In the genomic region with DNA sequence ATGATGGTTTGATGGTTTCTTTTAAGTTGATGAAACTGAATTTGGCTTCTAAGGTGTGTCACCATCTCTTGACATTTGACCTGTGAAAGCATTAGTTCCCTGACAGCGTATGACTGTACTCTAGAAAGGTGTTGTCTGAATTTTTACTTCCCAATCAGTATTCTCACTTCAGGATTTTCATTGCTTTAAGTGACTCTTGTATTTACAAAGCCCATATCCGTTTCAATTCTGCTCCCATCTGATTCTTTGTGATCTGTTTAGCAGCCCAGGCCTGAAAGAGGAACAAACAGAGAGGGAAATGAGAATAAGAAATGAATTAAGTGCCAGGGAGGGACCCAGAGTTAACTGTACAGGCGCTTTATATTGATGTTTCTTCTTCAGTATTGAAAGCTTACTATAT, we compare ENCODE assay signal across 17 cellular contexts.
DNase-seq lines count a peak whose midpoint lies in the region; ATAC-seq, FAIRE-seq and TF ChIP-seq lines count a peak whose summit lies in the region.
"Had no signal": no experiment of that assay in that cellular context is flagged by ENCODE, and none has a peak within 500 bp of the region (broad histone marks: within the 10 kb centered on the region; RNA-seq: fewer than 3 reads in every experiment).

No MANE protein-coding gene starts in this region.

- H3K9ac ChIP-seq in endothelial cell of umbilical vein (replicated peaks; ENCODE audit: extremely low read depth, insufficient read depth, low read length): no peak overlapping the region

- WGBS in gastroesophageal sphincter (ENCODE audit: low coverage in 1 of 2), 2 donors: 38 to 73% methylated on average over 2 to 3 of the region's 3 CpGs

- no peaks in the 10 kb centered on the region for H3K9me1 ChIP-seq in endothelial cell of umbilical vein (replicated peaks; ENCODE audit: control insufficient read depth, extremely low read depth, insufficient read depth, low read length)

- H2AFZ ChIP-seq in endothelial cell of umbilical vein (ENCODE audit: low read depth, low read length): no peak overlapping the region

- TF ChIP-seq CTCF in endothelial cell of umbilical vein (IDR thresholded peaks at IDR 0.05; ENCODE audit: extremely low read depth in 1 of 2, insufficient read depth in 1 of 2, low read depth in 1 of 2, low read length in 2 of 2) (no peak), gastroesophageal sphincter (IDR thresholded peaks at IDR 0.05) (no peak)

- TF ChIP-seq EP300 in gastroesophageal sphincter (IDR thresholded peaks at IDR 0.05): no peak

- no peak overlapping the region for H3K4me2 ChIP-seq in endothelial cell of umbilical vein (ENCODE audit: insufficient read depth, low read length)

- H3K36me3 ChIP-seq in endothelial cell of umbilical vein (ENCODE audit: control insufficient read depth in 2 of 2, extremely low read depth in 1 of 2, insufficient read depth in 2 of 2, low read length in 2 of 2) (no peaks in the 10 kb centered on the region), gastroesophageal sphincter (no peaks in the 10 kb centered on the region)
- H3K36me3 ChIP-seq: colonic mucosa had no signal

- dilution Hi-C loops in endothelial cell of umbilical vein (cut with MboI; ENCODE audit: extremely low pct_ligation_motif_present, low sequenced_read_pairs): no loop called here

- H3K9me3 ChIP-seq in endothelial cell of umbilical vein (replicated peaks; ENCODE audit: control insufficient read depth, insufficient read depth, low read length) (no peaks in the 10 kb centered on the region), gastroesophageal sphincter (no peaks in the 10 kb centered on the region)
- H3K9me3 ChIP-seq: colonic mucosa had no signal

- no peak for FAIRE-seq in endothelial cell of umbilical vein (lab: Jason Lieb, UNC)

- CTCF ChIA-PET in endothelial cell of umbilical vein (lab: Charles Lee): interaction anchor here (0.6 to 1.4 kb wide), 2 partner anchors 9 to 44 kb away, joined by 3 to 5 read pairs; no protein-coding TSS in a partner anchor

- H3K4me3 ChIP-seq in endothelial cell of umbilical vein (replicated peaks in 1 of 3; ENCODE audit: insufficient read depth in 1 of 3, low read depth in 1 of 3, low read length in 3 of 3): no peak overlapping the region
- no peak overlapping the region for H3K4me3 ChIP-seq in gastroesophageal sphincter
- H3K4me3 ChIP-seq: colonic mucosa had no signal

- no peaks in the 10 kb centered on the region for H3K79me2 ChIP-seq in endothelial cell of umbilical vein (ENCODE audit: control insufficient read depth, insufficient read depth, low read length)

- peaks cover 3% of the 10 kb centered on the region for H4K20me1 ChIP-seq in endothelial cell of umbilical vein (replicated peaks; ENCODE audit: control insufficient read depth, extremely low read depth, insufficient read depth, low read length)

- no peak for ATAC-seq in gastroesophageal sphincter
- ATAC-seq in GM19035 (IDR thresholded peaks at IDR 0.05; ENCODE audit: unreplicated experiment): no peak
- ATAC-seq: esophagus mucosa; stimulated activated naive CD8-positive, alpha-beta T cell treated with anti-CD3 and anti-CD28 coated beads, Interleukin-15, Interleukin-2, amounts not matched to agents 100 U/mL and 50 U/mL, for 24 hours had no signal

- H3K27me3 ChIP-seq in endothelial cell of umbilical vein (ENCODE audit: control insufficient read depth in 2 of 2, insufficient read depth in 2 of 2, low read length in 2 of 2) (no peaks in the 10 kb centered on the region), gastroesophageal sphincter (no peaks in the 10 kb centered on the region)
- H3K27me3 ChIP-seq: colonic mucosa had no signal

- intact Hi-C loops in endothelial cell of umbilical vein (cut with micrococcal nuclease): loop anchor here (2.0 kb wide), 1 partner anchor 72 kb away; no protein-coding TSS in a partner anchor

- DNase-seq in DMS53 (lab: John Stamatoyannopoulos, UW) (peak; percentile 28), DMS53 treated with DMSO at 0.1 percent for 48 hours (lab: John Stamatoyannopoulos, UW; ENCODE audit: unreplicated experiment) (no peak), GM19240 (ENCODE audit: insufficient read length, low spot score) (peak; percentile 11), NAMALWA (ENCODE audit: low spot score) (peak; percentile 9), endothelial cell of umbilical vein (ENCODE audit: low read depth, low spot score) (peak; percentile 46), NK-92 (lab: John Stamatoyannopoulos, UW; ENCODE audit: unreplicated experiment) (no peak)
- DNase-seq: 8988T; activated CD4-positive, alpha-beta T cell treated with anti-CD3 and anti-CD28 coated beads, Interleukin-2, amount 10 ng/mL, durations not matched to agents 24 days and 14 days; amniotic stem cell; CD4-positive, alpha-beta T cell; colonic mucosa; NCI-H1048; NCI-H345; stimulated activated naive CD8-positive, alpha-beta T cell treated with anti-CD3 and anti-CD28 coated beads, Interleukin-15, Interleukin-2, amounts not matched to agents 100 U/mL and 50 U/mL, for 24 hours had no signal

- TF ChIP-seq POLR2A in endothelial cell of umbilical vein (IDR thresholded peaks at IDR 0.05; ENCODE audit: low read depth, low read length) (no peak), gastroesophageal sphincter (IDR thresholded peaks at IDR 0.05) (no peak)

- no TSS peak for BruUV-seq in endothelial cell of umbilical vein (replicated peaks; lab: Mats Ljungman, UMichigan)

- H3K4me1 ChIP-seq in endothelial cell of umbilical vein (ENCODE audit: control insufficient read depth, extremely low read depth, insufficient read depth, low read length) (peaks cover 15% of the 10 kb centered on the region), gastroesophageal sphincter (peaks cover 0 to 9% (median 0%) of the 10 kb centered on the region in 3 donors)
- H3K4me1 ChIP-seq: colonic mucosa had no signal

- POLR2A ChIA-PET in endothelial cell of umbilical vein (lab: Charles Lee): no interaction called here

- H3K27ac ChIP-seq in endothelial cell of umbilical vein (ENCODE audit: insufficient read depth, low read depth, low read length) (peak overlapping the region; percentile 18), gastroesophageal sphincter (no peak overlapping the region)
- H3K27ac ChIP-seq: colonic mucosa had no signal

TF ChIP-seq in endothelial cell of umbilical vein, 7 proteins besides CTCF, POLR2A, EP300 and RAD21:
- no peak for TF ChIP-seq EZH2 (IDR thresholded peaks at IDR 0.05; ENCODE audit: borderline replicate concordance, low read depth, low read length, severe bottlenecking)
- TF ChIP-seq FOS (IDR thresholded peaks at IDR 0.05; ENCODE audit: borderline replicate concordance, insufficient read depth, low read length): no peak
- TF ChIP-seq POLR2AphosphoS5 (IDR thresholded peaks at IDR 0.05; ENCODE audit: insufficient read depth, low read depth, low read length): no peak
- no peak for TF ChIP-seq JUN (IDR thresholded peaks at IDR 0.05; ENCODE audit: borderline replicate concordance, insufficient read depth, insufficient read length, low read depth)
- no peak for TF ChIP-seq GATA2 (IDR thresholded peaks at IDR 0.05; ENCODE audit: insufficient read depth, insufficient read length, low read depth, low read length)
- TF ChIP-seq MAX (IDR thresholded peaks at IDR 0.05; ENCODE audit: insufficient read depth, insufficient read length): no peak
- TF ChIP-seq MYC (IDR thresholded peaks at IDR 0.05; ENCODE audit: low read depth, low read length): no peak

Comparison
In these comparisons a context has a peak if more than half of its experiments do, and no peak if none do; other contexts are left out.
1. DNase-seq: peak in DMS53 (single experiment), GM19240 (single experiment), NAMALWA (single experiment) and endothelial cell of umbilical vein (single experiment); none in DMS53 treated with DMSO at 0.1 percent for 48 hours (single experiment) and NK-92 (single experiment).